In genomic region chrX:47644557-47645091, GRCh38 we compare ENCODE assay signal across 6 cellular contexts. TPM values are rescaled to one million over a fixed set of nuclear protein-coding genes. Genes with fewer than 3 reads are reported as not detected.
DNase-seq lines count a peak whose midpoint lies in the region; ATAC-seq, FAIRE-seq and TF ChIP-seq lines count a peak whose summit lies in the region.

No MANE protein-coding gene starts in this region.

- H3K9me3 Mint-ChIP-seq in activated T-helper 1 cell treated with anti-CD3 and anti-CD28 coated beads, Interleukin-12 subunit alpha, Interleukin-12 subunit beta, Interleukin-2, Interleukin-4 antibody, amounts not matched to agents 30 ng/mL and 10 ng/mL and 1 ng/mL, durations not matched to agents 14 hours and 24 hours and 36 hours = peaks cover 8% of the 10 kb centered on the region

- dilution Hi-C loops in keratinocyte (cut with MboI; ENCODE audit: extremely low pct_ligation_motif_present, low sequenced_read_pairs) = no loop called here

- peaks cover 11% of the 10 kb centered on the region for H3K79me2 ChIP-seq in keratinocyte (ENCODE audit: control insufficient read depth, insufficient read depth, low read length)

- H3K36me3 Mint-ChIP-seq in activated T-helper 1 cell treated with anti-CD3 and anti-CD28 coated beads, Interleukin-12 subunit alpha, Interleukin-12 subunit beta, Interleukin-2, Interleukin-4 antibody, amounts not matched to agents 30 ng/mL and 10 ng/mL and 1 ng/mL, durations not matched to agents 14 hours and 24 hours and 36 hours (ENCODE audit: low read depth) = peaks cover 51% of the 10 kb centered on the region

- ATAC-seq in SK-N-SH treated with all-trans-retinoic acid at 6 μM for 48 hours (peak; percentile 91), omental fat pad (ENCODE audit: low FRiP score) (no peak), GM19035 (IDR thresholded peaks at IDR 0.05; ENCODE audit: unreplicated experiment) (no peak)

- no peak overlapping the region for H3K27ac ChIP-seq in keratinocyte (ENCODE audit: control insufficient read depth, insufficient read depth, low read length)

- H2AFZ ChIP-seq in keratinocyte (ENCODE audit: control insufficient read depth, low read length) = no peak overlapping the region

- no peak overlapping the region for H3K9ac ChIP-seq in keratinocyte (ENCODE audit: control insufficient read depth, extremely low read depth, insufficient read depth, low read length)

- DNase-seq in GM12864 (ENCODE audit: low read depth) (no peak), keratinocyte (ENCODE audit: low read depth, low spot score) (no peak), omental fat pad (ENCODE audit: low spot score) (no peak)
- no peak for DNase-seq in activated T-helper 1 cell treated with anti-CD3 and anti-CD28 coated beads, Interleukin-12 subunit alpha, Interleukin-12 subunit beta, Interleukin-2, Interleukin-4 antibody, amounts not matched to agents 30 ng/mL and 10 ng/mL and 1 ng/mL, durations not matched to agents 14 hours and 24 hours and 36 hours (ENCODE audit: low spot score)

- H3K4me1 ChIP-seq in keratinocyte (ENCODE audit: control insufficient read depth, extremely low read depth, insufficient read depth, low read length) = peaks cover 10% of the 10 kb centered on the region

- intact Hi-C loops in activated T-helper 1 cell treated with anti-CD3 and anti-CD28 coated beads, Interleukin-12 subunit alpha, Interleukin-12 subunit beta, Interleukin-2, Interleukin-4 antibody, amounts not matched to agents 30 ng/mL and 10 ng/mL and 1 ng/mL, durations not matched to agents 14 hours and 24 hours and 36 hours (cut with micrococcal nuclease) = no loop called here

- no peak for FAIRE-seq in keratinocyte (lab: Jason Lieb, UNC)

- TF ChIP-seq CTCF in GM12864 (IDR thresholded peaks at IDR 0.05; ENCODE audit: low read depth, low read length, missing control alignments) (peak; percentile 63), keratinocyte (optimal IDR thresholded peaks at IDR 0.05 in 1 of 3, IDR thresholded peaks at IDR 0.05 in 1 of 3, conservative IDR thresholded peaks at IDR 0.05 in 1 of 3; ENCODE audit: extremely low read depth in 1 of 3, insufficient read depth in 2 of 3, low read length in 3 of 3) (peak; percentile 33 to 39 (median 33)), omental fat pad (IDR thresholded peaks at IDR 0.05) (no peak)

- H3K4me3 Mint-ChIP-seq in activated T-helper 1 cell treated with anti-CD3 and anti-CD28 coated beads, Interleukin-12 subunit alpha, Interleukin-12 subunit beta, Interleukin-2, Interleukin-4 antibody, amounts not matched to agents 30 ng/mL and 10 ng/mL and 1 ng/mL, durations not matched to agents 14 hours and 24 hours and 36 hours = no peak overlapping the region

- H3K4me2 ChIP-seq in keratinocyte (ENCODE audit: control insufficient read depth, extremely low read depth, insufficient read depth, low read depth, low read length) = no peak overlapping the region

- H3K4me1 Mint-ChIP-seq in activated T-helper 1 cell treated with anti-CD3 and anti-CD28 coated beads, Interleukin-12 subunit alpha, Interleukin-12 subunit beta, Interleukin-2, Interleukin-4 antibody, amounts not matched to agents 30 ng/mL and 10 ng/mL and 1 ng/mL, durations not matched to agents 14 hours and 24 hours and 36 hours (ENCODE audit: low read depth) = peaks cover 47% of the 10 kb centered on the region

- H3K27ac Mint-ChIP-seq in activated T-helper 1 cell treated with anti-CD3 and anti-CD28 coated beads, Interleukin-12 subunit alpha, Interleukin-12 subunit beta, Interleukin-2, Interleukin-4 antibody, amounts not matched to agents 30 ng/mL and 10 ng/mL and 1 ng/mL, durations not matched to agents 14 hours and 24 hours and 36 hours = no peak overlapping the region

- H3K27me3 ChIP-seq in keratinocyte (ENCODE audit: control insufficient read depth, extremely low read depth, insufficient read depth, low read length) = no peaks in the 10 kb centered on the region

- H3K4me3 ChIP-seq in GM12864 (ENCODE audit: low read depth, low read length) (no peak overlapping the region), keratinocyte (ENCODE audit: control insufficient read depth in 2 of 3, extremely low read depth in 1 of 3, insufficient read depth in 2 of 3, low read depth in 1 of 3, low read length in 3 of 3) (no peak overlapping the region)

- no peaks in the 10 kb centered on the region for H3K9me3 ChIP-seq in keratinocyte (ENCODE audit: control insufficient read depth, low read depth, low read length)

- no peaks in the 10 kb centered on the region for H3K27me3 Mint-ChIP-seq in activated T-helper 1 cell treated with anti-CD3 and anti-CD28 coated beads, Interleukin-12 subunit alpha, Interleukin-12 subunit beta, Interleukin-2, Interleukin-4 antibody, amounts not matched to agents 30 ng/mL and 10 ng/mL and 1 ng/mL, durations not matched to agents 14 hours and 24 hours and 36 hours (ENCODE audit: insufficient read depth)

- H3K9me1 ChIP-seq in keratinocyte (ENCODE audit: control insufficient read depth, extremely low read depth, insufficient read depth, low read length) = peaks cover 2% of the 10 kb centered on the region

- no peaks in the 10 kb centered on the region for H4K20me1 ChIP-seq in keratinocyte (ENCODE audit: control insufficient read depth, extremely low read depth, insufficient read depth, low read length)

- peaks cover 0 to 16% of the 10 kb centered on the region in 2 experiments for H3K36me3 ChIP-seq in keratinocyte (ENCODE audit: control insufficient read depth in 2 of 2, extremely low read depth in 1 of 2, insufficient read depth in 2 of 2, low read length in 2 of 2)

TF ChIP-seq in SK-N-SH treated with all-trans-retinoic acid at 6 μM for 48 hours, 23 proteins besides CTCF, POLR2A, EP300 and RAD21 (continues in another document):
- TF ChIP-seq SNAI2 (CRISPR knock-in tag; IDR thresholded peaks at IDR 0.05) = no peak

RNA-seq across cellular contexts. Expression of gene ELK1, which starts 5.7 kb away (rescaled TPM):
- 8.2 to 13.5 TPM (median 12.9 TPM) in 3 replicates for polyA plus RNA-seq in keratinocyte
- 7.7 TPM for polyA plus RNA-seq in keratinocyte (2011; ENCODE audit: low read depth)
- polyA plus RNA-seq in keratinocyte (2011; cell fraction: cytosol; rRNA removed) = 13.3 and 15.4 TPM in 2 replicates
- 6.4 and 8.2 TPM in 2 replicates for polyA plus RNA-seq in keratinocyte (2011; cell fraction: nucleus; rRNA removed)
- polyA plus RNA-seq in keratinocyte (2012; ENCODE audit: low replicate concordance) = 12.7 and 16.5 TPM in 2 replicates
- polyA minus RNA-seq in keratinocyte = 9.9 to 25.6 TPM (median 10.3 TPM) in 3 replicates
- 15.9 TPM for polyA minus RNA-seq in keratinocyte (2011; cell fraction: cytosol; rRNA and poly(A)+ RNA removed)
- polyA minus RNA-seq in keratinocyte (2011; cell fraction: nucleus; rRNA and poly(A)+ RNA removed) = 4.3 and 5.4 TPM in 2 replicates
- 99.3 TPM in 2 replicates for total RNA-seq in activated T-helper 1 cell treated with anti-CD3 and anti-CD28 coated beads, Interleukin-12 subunit alpha, Interleukin-12 subunit beta, Interleukin-2, Interleukin-4 antibody, amounts not matched to agents 30 ng/mL and 10 ng/mL and 1 ng/mL, durations not matched to agents 14 hours and 24 hours and 36 hours
- 10 to 100 TPM; 22.2 to 35.2 (median 25.9) TPM for total RNA-seq in omental fat pad

RNA-seq across cellular contexts. Expression of gene UXT, which starts 14.4 kb away (rescaled TPM):
- polyA plus RNA-seq in keratinocyte = 87.4 to 102 TPM (median 93.1 TPM) in 3 replicates
- polyA plus RNA-seq in keratinocyte (2011; ENCODE audit: low read depth) = 64.4 TPM
- 45.9 and 76.7 TPM in 2 replicates for polyA plus RNA-seq in keratinocyte (2011; cell fraction: cytosol; rRNA removed)
- polyA plus RNA-seq in keratinocyte (2011; cell fraction: nucleus; rRNA removed) = 27.2 and 29.2 TPM in 2 replicates
- polyA plus RNA-seq in keratinocyte (2012; ENCODE audit: low replicate concordance) = 90.2 and 102 TPM in 2 replicates
- polyA minus RNA-seq in keratinocyte = 29.4 to 38.2 TPM (median 33.3 TPM) in 3 replicates
- 42.8 TPM for polyA minus RNA-seq in keratinocyte (2011; cell fraction: cytosol; rRNA and poly(A)+ RNA removed)
- 13.5 and 13.9 TPM in 2 replicates for polyA minus RNA-seq in keratinocyte (2011; cell fraction: nucleus; rRNA and poly(A)+ RNA removed)
- total RNA-seq in activated T-helper 1 cell treated with anti-CD3 and anti-CD28 coated beads, Interleukin-12 subunit alpha, Interleukin-12 subunit beta, Interleukin-2, Interleukin-4 antibody, amounts not matched to agents 30 ng/mL and 10 ng/mL and 1 ng/mL, durations not matched to agents 14 hours and 24 hours and 36 hours = 163 and 173 TPM in 2 replicates
- 100 to 1,000 TPM in 2 of 4 donors, 10 to 100 TPM in 2; 91.0 to 126 (median 99.6) TPM for total RNA-seq in omental fat pad

RNA-seq across cellular contexts. Expression of gene CFP, which starts 14.9 kb away (rescaled TPM):
- polyA plus RNA-seq in keratinocyte = 0.03 to 0.04 TPM in 2 of 3 replicates, not detected in the other
- not detected for polyA plus RNA-seq in keratinocyte (2011; ENCODE audit: low read depth)
- polyA plus RNA-seq in keratinocyte (2011; cell fraction: cytosol; rRNA removed) = not detected in 2 replicates
- 0.15 and 0.23 TPM in 2 replicates for polyA plus RNA-seq in keratinocyte (2011; cell fraction: nucleus; rRNA removed)
- 0.35 TPM in 1 of 2 replicates, not detected in the other for polyA plus RNA-seq in keratinocyte (2012; ENCODE audit: low replicate concordance)
- polyA minus RNA-seq in keratinocyte = 0.19 TPM in 1 of 3 replicates, not detected in the others
- polyA minus RNA-seq in keratinocyte (2011; cell fraction: cytosol; rRNA and poly(A)+ RNA removed) = not detected
- polyA minus RNA-seq in keratinocyte (2011; cell fraction: nucleus; rRNA and poly(A)+ RNA removed) = 0.11 and 0.16 TPM in 2 replicates
- 2.3 and 4.9 TPM in 2 replicates for total RNA-seq in activated T-helper 1 cell treated with anti-CD3 and anti-CD28 coated beads, Interleukin-12 subunit alpha, Interleukin-12 subunit beta, Interleukin-2, Interleukin-4 antibody, amounts not matched to agents 30 ng/mL and 10 ng/mL and 1 ng/mL, durations not matched to agents 14 hours and 24 hours and 36 hours
- total RNA-seq in omental fat pad = 10 to 100 TPM in 2 of 4 donors, 1 to 10 TPM in 2; 7.4 to 53.9 (median 11.2) TPM

RNA-seq across cellular contexts. Expression of gene SYN1, which starts 25.0 kb away (rescaled TPM):
- 0.07 to 0.36 TPM in 2 of 3 replicates, not detected in the other for polyA plus RNA-seq in keratinocyte
- polyA plus RNA-seq in keratinocyte (2011; ENCODE audit: low read depth) = 0.49 TPM
- 0.34 and 0.56 TPM in 2 replicates for polyA plus RNA-seq in keratinocyte (2011; cell fraction: cytosol; rRNA removed)
- polyA plus RNA-seq in keratinocyte (2011; cell fraction: nucleus; rRNA removed) = 0.19 and 1.1 TPM in 2 replicates
- polyA plus RNA-seq in keratinocyte (2012; ENCODE audit: low replicate concordance) = 0.85 and 1.2 TPM in 2 replicates
- 0.10 to 3.0 TPM in 2 of 3 replicates, not detected in the other for polyA minus RNA-seq in keratinocyte
- not detected for polyA minus RNA-seq in keratinocyte (2011; cell fraction: cytosol; rRNA and poly(A)+ RNA removed)
- 0.32 TPM in 1 of 2 replicates, not detected in the other for polyA minus RNA-seq in keratinocyte (2011; cell fraction: nucleus; rRNA and poly(A)+ RNA removed)
- total RNA-seq in activated T-helper 1 cell treated with anti-CD3 and anti-CD28 coated beads, Interleukin-12 subunit alpha, Interleukin-12 subunit beta, Interleukin-2, Interleukin-4 antibody, amounts not matched to agents 30 ng/mL and 10 ng/mL and 1 ng/mL, durations not matched to agents 14 hours and 24 hours and 36 hours = 0.21 and 0.22 TPM in 2 replicates
- total RNA-seq in omental fat pad = 1 to 10 TPM in 3 of 4 donors, not detected in 1; 1.0 to 3.1 (median 1.3) TPM

Comparison
In these comparisons a context has a peak if more than half of its experiments do, and no peak if none do; other contexts are left out.
1. CTCF ChIP-seq: peak in GM12864 (single experiment) and keratinocyte (3 of 3); none in omental fat pad (0 of 3).